20 cellular contexts compared by ENCODE assay signal in genomic region chr5:5615569-5615968, GRCh38.
DNase-seq lines count a peak whose midpoint lies in the region; ATAC-seq and TF ChIP-seq lines count a peak whose summit lies in the region.
"Had no signal": no experiment of that assay in that cellular context is flagged by ENCODE, and none has a peak within 500 bp of the region (broad histone marks: within the 10 kb centered on the region; RNA-seq: fewer than 3 reads in every experiment).

No MANE protein-coding gene starts in this region.

- peak; percentile 20 for DNase-seq in NCI-H1092 treated with DMSO at 0.1 percent for 48 hours (lab: John Stamatoyannopoulos, UW)
- DNase-seq in NCI-H1092 (lab: John Stamatoyannopoulos, UW) = no peak
- peak; percentile 69 for DNase-seq in NCI-H69 (lab: John Stamatoyannopoulos, UW)
- DNase-seq in heart right ventricle = no peak
- no peak for DNase-seq in NCI-H2171 (lab: John Stamatoyannopoulos, UW)
- no peak for DNase-seq in activated naive CD8-positive, alpha-beta T cell treated with anti-CD3 and anti-CD28 coated beads for 36 hours
- DNase-seq in effector memory CD8-positive, alpha-beta T cell = no peak
- DNase-seq: AML-193, Caco-2, DMS153, GDM1, GM23248, Kasumi-1, MM.1S, NCI-H187 treated with DMSO at 0.1 percent for 48 hours, NCI-H82, T-cell had no signal

- H3K4me3 Mint-ChIP-seq in activated naive CD8-positive, alpha-beta T cell treated with anti-CD3 and anti-CD28 coated beads for 36 hours = no peak overlapping the region
- H3K4me3 Mint-ChIP-seq in effector memory CD8-positive, alpha-beta T cell = no peak overlapping the region
- H3K4me3 Mint-ChIP-seq: T-cell had no signal

- intact Hi-C loops in heart right ventricle (cut with DNase I) = loop anchor here in 1 of 10 donors (10.0 kb wide), 1 partner anchor 111 kb away; no protein-coding TSS in a partner anchor

- no peak overlapping the region for H3K27ac ChIP-seq in heart right ventricle
- H3K27ac ChIP-seq: 22Rv1, GM23248 had no signal

- H3K36me3 Mint-ChIP-seq in activated naive CD8-positive, alpha-beta T cell treated with anti-CD3 and anti-CD28 coated beads for 36 hours = no peaks in the 10 kb centered on the region
- no peaks in the 10 kb centered on the region for H3K36me3 Mint-ChIP-seq in effector memory CD8-positive, alpha-beta T cell (ENCODE audit: insufficient read depth)
- H3K36me3 Mint-ChIP-seq: T-cell had no signal

- no peak overlapping the region for H3K27ac Mint-ChIP-seq in activated naive CD8-positive, alpha-beta T cell treated with anti-CD3 and anti-CD28 coated beads for 36 hours
- no peak overlapping the region for H3K27ac Mint-ChIP-seq in effector memory CD8-positive, alpha-beta T cell
- H3K27ac Mint-ChIP-seq: T-cell had no signal

- TF ChIP-seq CTCF in heart right ventricle (IDR thresholded peaks at IDR 0.05) = no peak

- 81 to 86% methylated on average over 1 of the region's 1 CpG for WGBS in heart right ventricle, 2 donors

- peaks cover 18% of the 10 kb centered on the region for H3K27me3 Mint-ChIP-seq in activated naive CD8-positive, alpha-beta T cell treated with anti-CD3 and anti-CD28 coated beads for 36 hours
- peaks cover 6 to 19% of the 10 kb centered on the region in 2 donors for H3K27me3 Mint-ChIP-seq in effector memory CD8-positive, alpha-beta T cell

- H3K4me1 ChIP-seq in heart right ventricle = peaks cover 0 to 17% (median 0%) of the 10 kb centered on the region in 9 donors
- H3K4me1 ChIP-seq: Caco-2, HAP-1 had no signal

- H3K27me3 ChIP-seq in heart right ventricle = no peaks in the 10 kb centered on the region

- no peaks in the 10 kb centered on the region for H3K36me3 ChIP-seq in heart right ventricle
- H3K36me3 ChIP-seq: HAP-1 had no signal

- peaks cover 1% of the 10 kb centered on the region for H3K9me3 Mint-ChIP-seq in activated naive CD8-positive, alpha-beta T cell treated with anti-CD3 and anti-CD28 coated beads for 36 hours
- no peaks in the 10 kb centered on the region for H3K9me3 Mint-ChIP-seq in effector memory CD8-positive, alpha-beta T cell

- ATAC-seq in SK-N-SH treated with all-trans-retinoic acid at 6 μM for 48 hours (no peak), heart right ventricle (no peak)
- no peak for ATAC-seq in effector memory CD8-positive, alpha-beta T cell (replicated peaks)
- ATAC-seq: T-cell had no signal

- no peak overlapping the region for H3K4me3 ChIP-seq in heart right ventricle
- H3K4me3 ChIP-seq: GM23248, HAP-1 had no signal

- H3K9me3 ChIP-seq in heart right ventricle = peaks cover 0 to 2% (median 0%) of the 10 kb centered on the region in 11 donors
- H3K9me3 ChIP-seq: Caco-2, HAP-1 had no signal

- no peaks in the 10 kb centered on the region for H3K4me1 Mint-ChIP-seq in activated naive CD8-positive, alpha-beta T cell treated with anti-CD3 and anti-CD28 coated beads for 36 hours
- H3K4me1 Mint-ChIP-seq in effector memory CD8-positive, alpha-beta T cell (ENCODE audit: low read depth in 2 of 2) = no peaks in the 10 kb centered on the region
- H3K4me1 Mint-ChIP-seq: T-cell had no signal

TF ChIP-seq in SK-N-SH treated with all-trans-retinoic acid at 6 μM for 48 hours, 23 proteins besides CTCF, POLR2A, EP300 and RAD21:
- TF ChIP-seq ZNF565 (CRISPR knock-in tag; conservative IDR thresholded peaks at IDR 0.05; ENCODE audit: low read depth) (no peak), ZFP30 (CRISPR knock-in tag; IDR thresholded peaks at IDR 0.05) (peak; percentile 82), ISL1 (CRISPR knock-in tag; IDR thresholded peaks at IDR 0.05) (peak; percentile 52; the same call in 1 of the 2 replicates), CREB5 (CRISPR knock-in tag; IDR thresholded peaks at IDR 0.05; ENCODE audit: low read depth) (no peak), TOX (CRISPR knock-in tag; IDR thresholded peaks at IDR 0.05; ENCODE audit: borderline replicate concordance) (no peak), ZNF70 (CRISPR knock-in tag; IDR thresholded peaks at IDR 0.05) (no peak), TCF4 (CRISPR knock-in tag; IDR thresholded peaks at IDR 0.05; ENCODE audit: borderline replicate concordance) (no peak), RARB (CRISPR knock-in tag; IDR thresholded peaks at IDR 0.05) (no peak), PATZ1 (CRISPR knock-in tag; IDR thresholded peaks at IDR 0.05; ENCODE audit: borderline replicate concordance) (no peak)
- TF ChIP-seq, protein P1, sequence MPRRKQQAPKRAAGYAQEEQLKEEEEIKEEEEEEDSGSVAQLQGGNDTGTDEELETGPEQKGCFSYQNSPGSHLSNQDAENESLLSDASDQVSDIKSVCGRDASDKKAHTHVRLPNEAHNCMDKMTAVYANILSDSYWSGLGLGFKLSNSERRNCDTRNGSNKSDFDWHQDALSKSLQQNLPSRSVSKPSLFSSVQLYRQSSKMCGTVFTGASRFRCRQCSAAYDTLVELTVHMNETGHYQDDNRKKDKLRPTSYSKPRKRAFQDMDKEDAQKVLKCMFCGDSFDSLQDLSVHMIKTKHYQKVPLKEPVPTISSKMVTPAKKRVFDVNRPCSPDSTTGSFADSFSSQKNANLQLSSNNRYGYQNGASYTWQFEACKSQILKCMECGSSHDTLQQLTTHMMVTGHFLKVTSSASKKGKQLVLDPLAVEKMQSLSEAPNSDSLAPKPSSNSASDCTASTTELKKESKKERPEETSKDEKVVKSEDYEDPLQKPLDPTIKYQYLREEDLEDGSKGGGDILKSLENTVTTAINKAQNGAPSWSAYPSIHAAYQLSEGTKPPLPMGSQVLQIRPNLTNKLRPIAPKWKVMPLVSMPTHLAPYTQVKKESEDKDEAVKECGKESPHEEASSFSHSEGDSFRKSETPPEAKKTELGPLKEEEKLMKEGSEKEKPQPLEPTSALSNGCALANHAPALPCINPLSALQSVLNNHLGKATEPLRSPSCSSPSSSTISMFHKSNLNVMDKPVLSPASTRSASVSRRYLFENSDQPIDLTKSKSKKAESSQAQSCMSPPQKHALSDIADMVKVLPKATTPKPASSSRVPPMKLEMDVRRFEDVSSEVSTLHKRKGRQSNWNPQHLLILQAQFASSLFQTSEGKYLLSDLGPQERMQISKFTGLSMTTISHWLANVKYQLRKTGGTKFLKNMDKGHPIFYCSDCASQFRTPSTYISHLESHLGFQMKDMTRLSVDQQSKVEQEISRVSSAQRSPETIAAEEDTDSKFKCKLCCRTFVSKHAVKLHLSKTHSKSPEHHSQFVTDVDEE (CRISPR knock-in tag; IDR thresholded peaks at IDR 0.05) = peak; percentile 65; the same call in 1 of the 2 replicates
TF ChIP-seq in SK-N-SH treated with all-trans-retinoic acid at 6 μM for 48 hours: peak in this region for 3.

Comparison
In these comparisons a context has a peak if more than half of its experiments do, and no peak if none do; other contexts are left out.
1. DNase-seq: peak in NCI-H1092 treated with DMSO at 0.1 percent for 48 hours (single experiment) and NCI-H69 (single experiment); none in NCI-H1092 (single experiment), heart right ventricle (0 of 2), NCI-H2171 (single experiment), activated naive CD8-positive, alpha-beta T cell treated with anti-CD3 and anti-CD28 coated beads for 36 hours (single experiment) and effector memory CD8-positive, alpha-beta T cell (0 of 3).